1 cellular context compared by ENCODE assay signal in the genomic region with DNA sequence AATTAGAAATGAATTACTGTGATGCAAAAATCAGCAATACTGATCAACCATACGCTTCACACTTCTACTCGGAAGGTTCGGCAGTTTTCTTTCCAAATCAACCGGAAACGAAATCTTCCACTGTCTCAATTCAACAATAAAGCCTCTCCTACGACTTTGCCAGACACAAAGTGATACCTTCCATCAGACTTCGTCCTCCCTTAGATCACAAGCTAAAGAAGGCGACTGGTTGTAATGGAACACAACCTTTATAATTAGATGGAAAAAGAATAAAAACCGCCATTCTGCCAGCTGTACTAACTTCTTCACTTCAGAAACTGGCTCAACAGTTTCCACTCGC.
TF ChIP-seq lines count a peak whose summit lies in the region.

No MANE protein-coding gene starts in this region.

TF ChIP-seq in GM12878, 131 proteins besides CTCF, POLR2A, EP300 and RAD21 (continued from another document):
- TF ChIP-seq ZNF592 (IDR thresholded peaks at IDR 0.05): no peak
- no peak for TF ChIP-seq ZNF687 (IDR thresholded peaks at IDR 0.05)
- no peak for TF ChIP-seq TCF7 (IDR thresholded peaks at IDR 0.05; ENCODE audit: borderline replicate concordance)
- no peak for TF ChIP-seq PAX5 (IDR thresholded peaks at IDR 0.05; ENCODE audit: borderline replicate concordance, low read depth, low read length)
- no peak for TF ChIP-seq CEBPZ (IDR thresholded peaks at IDR 0.05; ENCODE audit: low read depth, low read length)
- TF ChIP-seq, protein P1, sequence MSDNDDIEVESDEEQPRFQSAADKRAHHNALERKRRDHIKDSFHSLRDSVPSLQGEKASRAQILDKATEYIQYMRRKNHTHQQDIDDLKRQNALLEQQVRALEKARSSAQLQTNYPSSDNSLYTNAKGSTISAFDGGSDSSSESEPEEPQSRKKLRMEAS (IDR thresholded peaks at IDR 0.05; ENCODE audit: low read depth, low read length): no peak
- no peak for TF ChIP-seq FOXK2 (IDR thresholded peaks at IDR 0.05)
- no peak for TF ChIP-seq SRF (IDR thresholded peaks at IDR 0.05; ENCODE audit: low read depth in 2 of 2, low read length in 2 of 2)
- TF ChIP-seq SREBF1 (IDR thresholded peaks at IDR 0.05; ENCODE audit: low read length): no peak
- no peak for TF ChIP-seq POLR2AphosphoS2 (IDR thresholded peaks at IDR 0.05; ENCODE audit: low read depth, low read length)
- no peak for TF ChIP-seq IKZF1 (conservative IDR thresholded peaks at IDR 0.05)
- TF ChIP-seq USF2 (IDR thresholded peaks at IDR 0.05; ENCODE audit: borderline replicate concordance, low read depth, low read length): no peak
- TF ChIP-seq CBX5 (IDR thresholded peaks at IDR 0.05; ENCODE audit: low read depth): no peak
- no peak for TF ChIP-seq SMAD1 (IDR thresholded peaks at IDR 0.05; ENCODE audit: low read depth, partially characterized antibody)
- no peak for TF ChIP-seq ZNF207 (IDR thresholded peaks at IDR 0.05; ENCODE audit: borderline replicate concordance)
- no peak for TF ChIP-seq RELB (IDR thresholded peaks at IDR 0.05; ENCODE audit: low read depth)
TF ChIP-seq in GM12878: peak in this region for 0.
